ENCODE assay signal across 8 cellular contexts in the genomic region with DNA sequence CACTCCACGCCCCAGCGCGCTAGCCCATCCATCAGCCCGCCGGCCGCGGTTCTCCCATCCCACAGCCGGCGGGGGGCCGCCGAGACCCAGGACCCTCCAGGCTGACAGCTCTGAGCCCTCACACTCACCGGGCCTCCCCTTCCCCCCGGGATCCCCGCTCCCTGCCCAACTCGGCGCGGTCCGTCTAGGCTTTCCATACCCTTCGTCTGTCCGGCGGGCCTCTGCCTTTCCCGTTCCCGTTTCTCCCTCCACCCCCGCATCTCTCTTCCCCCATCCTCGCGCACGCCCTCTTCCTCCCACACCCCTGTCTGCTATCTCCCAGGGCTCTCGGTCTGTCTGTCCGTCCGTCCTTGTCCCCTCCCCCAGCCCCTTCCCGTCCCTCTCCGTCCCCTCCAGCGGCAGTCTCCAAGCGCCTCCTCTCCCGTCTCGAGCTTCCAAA. TPM values are rescaled to one million over a fixed set of nuclear protein-coding genes. Genes with fewer than 3 reads are reported as not detected.
DNase-seq lines count a peak whose midpoint lies in the region; ATAC-seq, FAIRE-seq and TF ChIP-seq lines count a peak whose summit lies in the region.
"Had no signal": no experiment of that assay in that cellular context is flagged by ENCODE, and none has a peak within 500 bp of the region (broad histone marks: within the 10 kb centered on the region; RNA-seq: fewer than 3 reads in every experiment).

No MANE protein-coding gene starts in this region.

- no peaks in the 10 kb centered on the region for H3K36me3 ChIP-seq in stomach smooth muscle (ENCODE audit: control insufficient read depth in 2 of 2, insufficient read depth in 2 of 2, low read length in 2 of 2)

- no peaks in the 10 kb centered on the region for H3K9me3 Mint-ChIP-seq in activated T-helper 1 cell treated with anti-CD3 and anti-CD28 coated beads, Interleukin-12 subunit alpha, Interleukin-12 subunit beta, Interleukin-2, Interleukin-4 antibody, amounts not matched to agents 30 ng/mL and 10 ng/mL and 1 ng/mL, durations not matched to agents 14 hours and 24 hours and 36 hours
- H3K9me3 Mint-ChIP-seq: memory B cell had no signal

- H3K27ac Mint-ChIP-seq in activated T-helper 1 cell treated with anti-CD3 and anti-CD28 coated beads, Interleukin-12 subunit alpha, Interleukin-12 subunit beta, Interleukin-2, Interleukin-4 antibody, amounts not matched to agents 30 ng/mL and 10 ng/mL and 1 ng/mL, durations not matched to agents 14 hours and 24 hours and 36 hours, result peak overlapping the region; percentile 45
- H3K27ac Mint-ChIP-seq: memory B cell had no signal

- H3K27me3 ChIP-seq in HL-60 (ENCODE audit: insufficient read depth, poor library complexity, severe bottlenecking) (no peaks in the 10 kb centered on the region), stomach smooth muscle (ENCODE audit: control insufficient read depth in 1 of 2, insufficient read depth in 2 of 2, low read length in 2 of 2) (peaks cover 0 to 5% of the 10 kb centered on the region in 2 donors)

- H3K4me3 Mint-ChIP-seq in activated T-helper 1 cell treated with anti-CD3 and anti-CD28 coated beads, Interleukin-12 subunit alpha, Interleukin-12 subunit beta, Interleukin-2, Interleukin-4 antibody, amounts not matched to agents 30 ng/mL and 10 ng/mL and 1 ng/mL, durations not matched to agents 14 hours and 24 hours and 36 hours, result no peak overlapping the region
- H3K4me3 Mint-ChIP-seq: memory B cell had no signal

- peaks cover 3% of the 10 kb centered on the region for H3K9me3 ChIP-seq in iPS-18c (ENCODE audit: control insufficient read depth, insufficient read depth, low read length)
- no peaks in the 10 kb centered on the region for H3K9me3 ChIP-seq in stomach smooth muscle (ENCODE audit: control insufficient read depth in 2 of 2, low read length in 2 of 2)

- peak overlapping the region; percentile 47; the same call in 1 of the 2 replicates for H3K27ac ChIP-seq in HL-60 (replicated peaks)
- H3K27ac ChIP-seq in stomach smooth muscle (ENCODE audit: low read length), result no peak overlapping the region

- no peaks in the 10 kb centered on the region for H3K36me3 Mint-ChIP-seq in activated T-helper 1 cell treated with anti-CD3 and anti-CD28 coated beads, Interleukin-12 subunit alpha, Interleukin-12 subunit beta, Interleukin-2, Interleukin-4 antibody, amounts not matched to agents 30 ng/mL and 10 ng/mL and 1 ng/mL, durations not matched to agents 14 hours and 24 hours and 36 hours (ENCODE audit: low read depth)
- H3K36me3 Mint-ChIP-seq: memory B cell had no signal

- peaks cover 18% of the 10 kb centered on the region for H3K4me1 ChIP-seq in stomach smooth muscle (ENCODE audit: control insufficient read depth, insufficient read depth, low read length)

- H3K4me1 Mint-ChIP-seq in activated T-helper 1 cell treated with anti-CD3 and anti-CD28 coated beads, Interleukin-12 subunit alpha, Interleukin-12 subunit beta, Interleukin-2, Interleukin-4 antibody, amounts not matched to agents 30 ng/mL and 10 ng/mL and 1 ng/mL, durations not matched to agents 14 hours and 24 hours and 36 hours (ENCODE audit: low read depth), result peaks cover 5% of the 10 kb centered on the region

- intact Hi-C loops in activated T-helper 1 cell treated with anti-CD3 and anti-CD28 coated beads, Interleukin-12 subunit alpha, Interleukin-12 subunit beta, Interleukin-2, Interleukin-4 antibody, amounts not matched to agents 30 ng/mL and 10 ng/mL and 1 ng/mL, durations not matched to agents 14 hours and 24 hours and 36 hours (cut with micrococcal nuclease), result loop anchor here (1.0 to 2.0 kb wide), 5 partner anchors 8 to 248 kb away; a partner anchor contains a TSS

- no peak for TF ChIP-seq CTCF in HL-60 (IDR thresholded peaks at IDR 0.05; ENCODE audit: insufficient read depth, low read length)

- H3K4me3 ChIP-seq in HL-60 (replicated peaks; ENCODE audit: insufficient read depth, low read length) (peak overlapping the region; percentile 74), iPS-18c (ENCODE audit: insufficient read depth, low read depth, low read length) (peak overlapping the region; percentile 95), stomach smooth muscle (ENCODE audit: low read length in 2 of 2) (peak overlapping the region; percentile 79 to 84)

- no peaks in the 10 kb centered on the region for H3K27me3 Mint-ChIP-seq in activated T-helper 1 cell treated with anti-CD3 and anti-CD28 coated beads, Interleukin-12 subunit alpha, Interleukin-12 subunit beta, Interleukin-2, Interleukin-4 antibody, amounts not matched to agents 30 ng/mL and 10 ng/mL and 1 ng/mL, durations not matched to agents 14 hours and 24 hours and 36 hours (ENCODE audit: insufficient read depth)
- H3K27me3 Mint-ChIP-seq: memory B cell had no signal

- no peak for ATAC-seq in HG02763 (IDR thresholded peaks at IDR 0.05; ENCODE audit: unreplicated experiment)

- DNase-seq in HL-60 (ENCODE audit: low read depth in 1 of 2, low spot score in 1 of 2) (no peak), HTR-8/SVneo (ENCODE audit: insufficient read length, low spot score) (no peak), NCI-H1436 (lab: John Stamatoyannopoulos, UW) (no peak)
- DNase-seq in activated T-helper 1 cell treated with anti-CD3 and anti-CD28 coated beads, Interleukin-12 subunit alpha, Interleukin-12 subunit beta, Interleukin-2, Interleukin-4 antibody, amounts not matched to agents 30 ng/mL and 10 ng/mL and 1 ng/mL, durations not matched to agents 14 hours and 24 hours and 36 hours (ENCODE audit: low spot score), result no peak

- no peak for FAIRE-seq in HTR-8/SVneo (lab: Jason Lieb, UNC)

- peak overlapping the region; percentile 54 to 55 for H3K9ac ChIP-seq in stomach smooth muscle (ENCODE audit: low read length in 2 of 2)

RNA-seq across cellular contexts. Expression of a gene that starts 0.7 kb away (rescaled TPM):
- 2.2 and 2.7 TPM in 2 replicates for total RNA-seq in activated T-helper 1 cell treated with anti-CD3 and anti-CD28 coated beads, Interleukin-12 subunit alpha, Interleukin-12 subunit beta, Interleukin-2, Interleukin-4 antibody, amounts not matched to agents 30 ng/mL and 10 ng/mL and 1 ng/mL, durations not matched to agents 14 hours and 24 hours and 36 hours

RNA-seq across cellular contexts. Expression of a gene that starts 5.2 kb away (rescaled TPM):
- 14.3 and 14.5 TPM in 2 replicates for total RNA-seq in activated T-helper 1 cell treated with anti-CD3 and anti-CD28 coated beads, Interleukin-12 subunit alpha, Interleukin-12 subunit beta, Interleukin-2, Interleukin-4 antibody, amounts not matched to agents 30 ng/mL and 10 ng/mL and 1 ng/mL, durations not matched to agents 14 hours and 24 hours and 36 hours

RNA-seq across cellular contexts. Expression of a gene that starts 16.7 kb away (rescaled TPM):
- 137 and 145 TPM in 2 replicates for total RNA-seq in activated T-helper 1 cell treated with anti-CD3 and anti-CD28 coated beads, Interleukin-12 subunit alpha, Interleukin-12 subunit beta, Interleukin-2, Interleukin-4 antibody, amounts not matched to agents 30 ng/mL and 10 ng/mL and 1 ng/mL, durations not matched to agents 14 hours and 24 hours and 36 hours

RNA-seq across cellular contexts. Expression of a gene that starts 27.7 kb away (rescaled TPM):
- total RNA-seq in activated T-helper 1 cell treated with anti-CD3 and anti-CD28 coated beads, Interleukin-12 subunit alpha, Interleukin-12 subunit beta, Interleukin-2, Interleukin-4 antibody, amounts not matched to agents 30 ng/mL and 10 ng/mL and 1 ng/mL, durations not matched to agents 14 hours and 24 hours and 36 hours, result 0.05 TPM in 1 of 2 replicates, not detected in the other
